1 cellular context compared by ENCODE assay signal in the genomic region with DNA sequence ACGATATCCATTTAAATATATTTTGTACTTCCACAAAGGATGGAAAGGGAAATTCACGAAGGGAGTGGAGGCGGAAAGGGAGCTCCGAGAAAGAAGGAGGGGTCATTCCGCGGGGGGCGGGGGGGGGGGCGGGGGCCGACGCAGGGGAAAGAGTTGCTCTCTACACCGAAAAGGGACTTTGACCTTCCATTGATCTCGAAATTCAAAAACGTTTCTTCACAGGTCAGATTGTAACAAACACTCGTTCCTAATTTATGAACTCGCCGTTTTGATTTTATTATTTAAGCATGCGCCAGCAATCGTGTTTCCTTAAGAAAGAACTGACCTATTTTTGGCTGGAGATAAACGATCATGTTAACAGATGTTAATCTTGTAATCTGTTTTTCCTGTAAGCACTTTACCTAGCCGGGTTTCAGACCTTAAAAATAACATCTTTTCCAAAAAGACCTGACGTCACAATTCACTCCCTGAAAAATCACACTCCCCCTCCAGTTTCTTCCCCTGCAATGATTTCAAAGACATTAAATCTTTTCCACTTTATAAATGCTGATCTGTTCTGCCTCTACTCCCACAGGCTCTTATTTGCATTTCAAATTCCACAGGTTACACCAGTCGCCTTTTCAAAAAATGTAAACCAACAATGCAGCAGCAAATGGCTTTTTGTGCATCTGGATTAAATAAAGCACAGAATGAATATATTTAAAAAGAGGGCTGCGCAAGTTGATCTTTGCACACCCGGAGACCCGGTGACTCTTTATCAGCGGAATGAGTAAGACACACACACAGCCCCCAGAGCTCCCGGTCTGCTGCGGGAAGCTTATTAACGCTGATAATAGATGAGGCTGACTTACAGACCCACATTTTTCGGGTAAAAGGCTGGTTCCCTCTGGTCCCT.
A peak's percentile ranks its signal among the peaks of the same experiment; 100 is the strongest.
TF ChIP-seq lines count a peak whose summit lies in the region.

No MANE protein-coding gene starts in this region.

TF ChIP-seq in HEK293, 187 proteins besides CTCF, POLR2A, EP300 and RAD21 (continued from another document):
- TF ChIP-seq, protein P1, sequence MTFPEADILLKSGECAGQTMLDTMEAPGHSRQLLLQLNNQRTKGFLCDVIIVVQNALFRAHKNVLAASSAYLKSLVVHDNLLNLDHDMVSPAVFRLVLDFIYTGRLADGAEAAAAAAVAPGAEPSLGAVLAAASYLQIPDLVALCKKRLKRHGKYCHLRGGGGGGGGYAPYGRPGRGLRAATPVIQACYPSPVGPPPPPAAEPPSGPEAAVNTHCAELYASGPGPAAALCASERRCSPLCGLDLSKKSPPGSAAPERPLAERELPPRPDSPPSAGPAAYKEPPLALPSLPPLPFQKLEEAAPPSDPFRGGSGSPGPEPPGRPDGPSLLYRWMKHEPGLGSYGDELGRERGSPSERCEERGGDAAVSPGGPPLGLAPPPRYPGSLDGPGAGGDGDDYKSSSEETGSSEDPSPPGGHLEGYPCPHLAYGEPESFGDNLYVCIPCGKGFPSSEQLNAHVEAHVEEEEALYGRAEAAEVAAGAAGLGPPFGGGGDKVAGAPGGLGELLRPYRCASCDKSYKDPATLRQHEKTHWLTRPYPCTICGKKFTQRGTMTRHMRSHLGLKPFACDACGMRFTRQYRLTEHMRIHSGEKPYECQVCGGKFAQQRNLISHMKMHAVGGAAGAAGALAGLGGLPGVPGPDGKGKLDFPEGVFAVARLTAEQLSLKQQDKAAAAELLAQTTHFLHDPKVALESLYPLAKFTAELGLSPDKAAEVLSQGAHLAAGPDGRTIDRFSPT (tag by site-specific recombination; IDR thresholded peaks at IDR 0.05): no peak
- no peak for TF ChIP-seq ZNF362 (tag by site-specific recombination; IDR thresholded peaks at IDR 0.05)
- no peak for TF ChIP-seq MEIS1 (CRISPR knock-in tag; IDR thresholded peaks at IDR 0.05; ENCODE audit: borderline replicate concordance)
- no peak for TF ChIP-seq ZBTB26 (tag by site-specific recombination; optimal IDR thresholded peaks at IDR 0.05)
- TF ChIP-seq ZFP41 (tag by site-specific recombination; IDR thresholded peaks at IDR 0.05; ENCODE audit: borderline replicate concordance): no peak
- TF ChIP-seq ZNF114 (tag by site-specific recombination; IDR thresholded peaks at IDR 0.05): no peak
- TF ChIP-seq ZNF37A (tag by site-specific recombination; IDR thresholded peaks at IDR 0.05): no peak
- no peak for TF ChIP-seq KLF8 (tag by site-specific recombination; IDR thresholded peaks at IDR 0.05)
- TF ChIP-seq ZNF354C (tag by site-specific recombination; IDR thresholded peaks at IDR 0.05; ENCODE audit: borderline replicate concordance, low read depth): no peak
- TF ChIP-seq, protein P2, sequence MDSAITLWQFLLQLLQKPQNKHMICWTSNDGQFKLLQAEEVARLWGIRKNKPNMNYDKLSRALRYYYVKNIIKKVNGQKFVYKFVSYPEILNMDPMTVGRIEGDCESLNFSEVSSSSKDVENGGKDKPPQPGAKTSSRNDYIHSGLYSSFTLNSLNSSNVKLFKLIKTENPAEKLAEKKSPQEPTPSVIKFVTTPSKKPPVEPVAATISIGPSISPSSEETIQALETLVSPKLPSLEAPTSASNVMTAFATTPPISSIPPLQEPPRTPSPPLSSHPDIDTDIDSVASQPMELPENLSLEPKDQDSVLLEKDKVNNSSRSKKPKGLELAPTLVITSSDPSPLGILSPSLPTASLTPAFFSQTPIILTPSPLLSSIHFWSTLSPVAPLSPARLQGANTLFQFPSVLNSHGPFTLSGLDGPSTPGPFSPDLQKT (IDR thresholded peaks at IDR 0.05; ENCODE audit: borderline replicate concordance, low read depth, low read length): no peak
- TF ChIP-seq ZNF776 (tag by site-specific recombination; IDR thresholded peaks at IDR 0.05; ENCODE audit: borderline replicate concordance): no peak
- TF ChIP-seq ZNF324 (tag by site-specific recombination; IDR thresholded peaks at IDR 0.05): no peak
- no peak for TF ChIP-seq ZNF843 (tag by site-specific recombination; IDR thresholded peaks at IDR 0.05)
- TF ChIP-seq BCL11B (tag by site-specific recombination; IDR thresholded peaks at IDR 0.05; ENCODE audit: low read depth): no peak
- peak; percentile 9; the same call in 1 of the 2 replicates for TF ChIP-seq SP3 (tag by site-specific recombination; IDR thresholded peaks at IDR 0.05)
- TF ChIP-seq ZNF292 (tag by site-specific recombination; IDR thresholded peaks at IDR 0.05; ENCODE audit: borderline replicate concordance, low read depth): no peak
- TF ChIP-seq ZNF10 (tag by site-specific recombination; IDR thresholded peaks at IDR 0.05): no peak
- TF ChIP-seq ZNF266 (tag by site-specific recombination; IDR thresholded peaks at IDR 0.05; ENCODE audit: low read depth): no peak
- no peak for TF ChIP-seq HOXD13 (CRISPR knock-in tag; IDR thresholded peaks at IDR 0.05; ENCODE audit: borderline replicate concordance)
- TF ChIP-seq ZNF76 (tag by site-specific recombination; IDR thresholded peaks at IDR 0.05; ENCODE audit: borderline replicate concordance, low read depth): no peak
